13 cellular contexts compared by ENCODE assay signal in the genomic region with DNA sequence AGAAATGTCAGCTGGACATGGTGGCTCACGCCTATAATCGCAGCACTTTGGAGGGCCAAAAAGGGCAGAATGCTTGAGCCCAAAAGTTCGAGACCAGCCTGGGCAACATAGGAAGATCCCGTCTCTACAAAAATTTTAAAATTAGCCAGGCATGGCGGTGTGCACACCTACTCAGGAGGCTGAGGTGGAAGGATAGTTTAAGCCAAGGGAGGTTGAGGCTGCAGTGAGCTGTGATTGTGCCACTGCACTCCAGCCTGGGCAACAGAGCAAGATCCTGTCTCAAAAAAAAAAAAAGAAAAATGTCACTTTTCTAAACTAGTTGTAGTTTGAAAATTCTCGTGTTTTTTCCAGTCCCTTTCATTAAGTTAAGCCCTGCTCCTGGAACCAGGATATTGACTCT.
"Had no signal": no experiment of that assay in that cellular context is flagged by ENCODE, and none has a peak within 500 bp of the region (broad histone marks: within the 10 kb centered on the region; RNA-seq: fewer than 3 reads in every experiment).

No MANE protein-coding gene starts in this region.

- H3K27ac Mint-ChIP-seq: activated B cell treated with CpG ODN at 0.5 μM for 24 hours; activated CD4-positive, alpha-beta T cell treated with anti-CD3 and anti-CD28 coated beads, Interleukin-2, amount 10 ng/mL, durations not matched to agents 24 days and 14 days; activated naive CD4-positive, alpha-beta T cell treated with anti-CD3 and anti-CD28 coated beads, Interleukin-2, amount 10 ng/mL, durations not matched to agents 7 days and 5 days had no signal

- H3K27me3 Mint-ChIP-seq: activated B cell treated with CpG ODN at 0.5 μM for 24 hours; activated CD4-positive, alpha-beta T cell treated with anti-CD3 and anti-CD28 coated beads, Interleukin-2, amount 10 ng/mL, durations not matched to agents 24 days and 14 days; activated naive CD4-positive, alpha-beta T cell treated with anti-CD3 and anti-CD28 coated beads, Interleukin-2, amount 10 ng/mL, durations not matched to agents 7 days and 5 days; effector memory CD8-positive, alpha-beta T cell; naive thymus-derived CD4-positive, alpha-beta T cell had no signal

- H3K4me3 ChIP-seq: coronary artery, prostate gland, tibial nerve had no signal

- ATAC-seq: effector memory CD8-positive, alpha-beta T cell; naive thymus-derived CD4-positive, alpha-beta T cell; sciatic nerve had no signal

- H3K9me3 ChIP-seq: prostate gland, tibial nerve had no signal

- H3K9me3 Mint-ChIP-seq: activated B cell treated with CpG ODN at 0.5 μM for 24 hours; activated CD4-positive, alpha-beta T cell treated with anti-CD3 and anti-CD28 coated beads, Interleukin-2, amount 10 ng/mL, durations not matched to agents 24 days and 14 days; activated naive CD4-positive, alpha-beta T cell treated with anti-CD3 and anti-CD28 coated beads, Interleukin-2, amount 10 ng/mL, durations not matched to agents 7 days and 5 days; effector memory CD8-positive, alpha-beta T cell; naive thymus-derived CD4-positive, alpha-beta T cell had no signal

- H3K4me1 ChIP-seq: prostate gland had no signal

- H3K27ac ChIP-seq: coronary artery, tibial nerve had no signal

- DNase-seq: activated B cell treated with CpG ODN at 0.5 μM for 24 hours; activated CD4-positive, alpha-beta T cell treated with anti-CD3 and anti-CD28 coated beads, Interleukin-2, amount 10 ng/mL, durations not matched to agents 24 days and 14 days; activated naive CD4-positive, alpha-beta T cell treated with anti-CD3 and anti-CD28 coated beads, Interleukin-2, amount 10 ng/mL, durations not matched to agents 7 days and 5 days; caudate nucleus; effector memory CD8-positive, alpha-beta T cell; hippocampal formation; naive thymus-derived CD4-positive, alpha-beta T cell; occipital lobe; stimulated activated CD4-positive, alpha-beta T cell treated with anti-CD3 and anti-CD28 coated beads, Interleukin-4, amount 100 ng/mL, for 24 hours had no signal

- H3K27me3 ChIP-seq: tibial nerve had no signal

- H3K4me3 Mint-ChIP-seq: activated B cell treated with CpG ODN at 0.5 μM for 24 hours; activated CD4-positive, alpha-beta T cell treated with anti-CD3 and anti-CD28 coated beads, Interleukin-2, amount 10 ng/mL, durations not matched to agents 24 days and 14 days; activated naive CD4-positive, alpha-beta T cell treated with anti-CD3 and anti-CD28 coated beads, Interleukin-2, amount 10 ng/mL, durations not matched to agents 7 days and 5 days had no signal

- H3K36me3 ChIP-seq: prostate gland, tibial nerve had no signal
